Comparison of ENCODE assay signal across 1 cellular context in genomic region chr10:114664127-114664526, GRCh38.
TF ChIP-seq lines count a peak whose summit lies in the region.

No MANE protein-coding gene starts in this region.

TF ChIP-seq in HepG2, 621 proteins besides CTCF, POLR2A, EP300 and RAD21:
- TF ChIP-seq ZNF589 (CRISPR knock-in tag; conservative IDR thresholded peaks at IDR 0.05) (no peak), PHF20 (CRISPR knock-in tag; IDR thresholded peaks at IDR 0.05) (no peak), ZNF580 (CRISPR knock-in tag; IDR thresholded peaks at IDR 0.05; ENCODE audit: borderline replicate concordance, low read depth) (no peak), ASH2L (IDR thresholded peaks at IDR 0.05; ENCODE audit: insufficient read length, low read depth, low read length) (no peak), ZNF766 (CRISPR knock-in tag; IDR thresholded peaks at IDR 0.05; ENCODE audit: borderline replicate concordance) (no peak), ZNF577 (CRISPR knock-in tag; IDR thresholded peaks at IDR 0.05; ENCODE audit: borderline replicate concordance, low read depth) (no peak), RNF2 (conservative IDR thresholded peaks at IDR 0.05; ENCODE audit: low read depth) (no peak), BHLHE40 (IDR thresholded peaks at IDR 0.05; ENCODE audit: low read length) (no peak), FOXC1 (CRISPR knock-in tag; IDR thresholded peaks at IDR 0.05; ENCODE audit: borderline replicate concordance) (no peak), HDAC2 (CRISPR knock-in tag; IDR thresholded peaks at IDR 0.05) (no peak), SMAD9 (CRISPR knock-in tag; IDR thresholded peaks at IDR 0.05) (no peak), JARID2 (CRISPR knock-in tag; IDR thresholded peaks at IDR 0.05; ENCODE audit: insufficient replicate concordance) (no peak), TCF7L2 (IDR thresholded peaks at IDR 0.05; ENCODE audit: low read depth, low read length) (no peak), EZH2 (conservative IDR thresholded peaks at IDR 0.05; ENCODE audit: low read depth, low read length) (no peak), NFIC (IDR thresholded peaks at IDR 0.05; ENCODE audit: low read length) (no peak), KMT2A (CRISPR knock-in tag; IDR thresholded peaks at IDR 0.05) (no peak)
- TF ChIP-seq, protein P1, sequence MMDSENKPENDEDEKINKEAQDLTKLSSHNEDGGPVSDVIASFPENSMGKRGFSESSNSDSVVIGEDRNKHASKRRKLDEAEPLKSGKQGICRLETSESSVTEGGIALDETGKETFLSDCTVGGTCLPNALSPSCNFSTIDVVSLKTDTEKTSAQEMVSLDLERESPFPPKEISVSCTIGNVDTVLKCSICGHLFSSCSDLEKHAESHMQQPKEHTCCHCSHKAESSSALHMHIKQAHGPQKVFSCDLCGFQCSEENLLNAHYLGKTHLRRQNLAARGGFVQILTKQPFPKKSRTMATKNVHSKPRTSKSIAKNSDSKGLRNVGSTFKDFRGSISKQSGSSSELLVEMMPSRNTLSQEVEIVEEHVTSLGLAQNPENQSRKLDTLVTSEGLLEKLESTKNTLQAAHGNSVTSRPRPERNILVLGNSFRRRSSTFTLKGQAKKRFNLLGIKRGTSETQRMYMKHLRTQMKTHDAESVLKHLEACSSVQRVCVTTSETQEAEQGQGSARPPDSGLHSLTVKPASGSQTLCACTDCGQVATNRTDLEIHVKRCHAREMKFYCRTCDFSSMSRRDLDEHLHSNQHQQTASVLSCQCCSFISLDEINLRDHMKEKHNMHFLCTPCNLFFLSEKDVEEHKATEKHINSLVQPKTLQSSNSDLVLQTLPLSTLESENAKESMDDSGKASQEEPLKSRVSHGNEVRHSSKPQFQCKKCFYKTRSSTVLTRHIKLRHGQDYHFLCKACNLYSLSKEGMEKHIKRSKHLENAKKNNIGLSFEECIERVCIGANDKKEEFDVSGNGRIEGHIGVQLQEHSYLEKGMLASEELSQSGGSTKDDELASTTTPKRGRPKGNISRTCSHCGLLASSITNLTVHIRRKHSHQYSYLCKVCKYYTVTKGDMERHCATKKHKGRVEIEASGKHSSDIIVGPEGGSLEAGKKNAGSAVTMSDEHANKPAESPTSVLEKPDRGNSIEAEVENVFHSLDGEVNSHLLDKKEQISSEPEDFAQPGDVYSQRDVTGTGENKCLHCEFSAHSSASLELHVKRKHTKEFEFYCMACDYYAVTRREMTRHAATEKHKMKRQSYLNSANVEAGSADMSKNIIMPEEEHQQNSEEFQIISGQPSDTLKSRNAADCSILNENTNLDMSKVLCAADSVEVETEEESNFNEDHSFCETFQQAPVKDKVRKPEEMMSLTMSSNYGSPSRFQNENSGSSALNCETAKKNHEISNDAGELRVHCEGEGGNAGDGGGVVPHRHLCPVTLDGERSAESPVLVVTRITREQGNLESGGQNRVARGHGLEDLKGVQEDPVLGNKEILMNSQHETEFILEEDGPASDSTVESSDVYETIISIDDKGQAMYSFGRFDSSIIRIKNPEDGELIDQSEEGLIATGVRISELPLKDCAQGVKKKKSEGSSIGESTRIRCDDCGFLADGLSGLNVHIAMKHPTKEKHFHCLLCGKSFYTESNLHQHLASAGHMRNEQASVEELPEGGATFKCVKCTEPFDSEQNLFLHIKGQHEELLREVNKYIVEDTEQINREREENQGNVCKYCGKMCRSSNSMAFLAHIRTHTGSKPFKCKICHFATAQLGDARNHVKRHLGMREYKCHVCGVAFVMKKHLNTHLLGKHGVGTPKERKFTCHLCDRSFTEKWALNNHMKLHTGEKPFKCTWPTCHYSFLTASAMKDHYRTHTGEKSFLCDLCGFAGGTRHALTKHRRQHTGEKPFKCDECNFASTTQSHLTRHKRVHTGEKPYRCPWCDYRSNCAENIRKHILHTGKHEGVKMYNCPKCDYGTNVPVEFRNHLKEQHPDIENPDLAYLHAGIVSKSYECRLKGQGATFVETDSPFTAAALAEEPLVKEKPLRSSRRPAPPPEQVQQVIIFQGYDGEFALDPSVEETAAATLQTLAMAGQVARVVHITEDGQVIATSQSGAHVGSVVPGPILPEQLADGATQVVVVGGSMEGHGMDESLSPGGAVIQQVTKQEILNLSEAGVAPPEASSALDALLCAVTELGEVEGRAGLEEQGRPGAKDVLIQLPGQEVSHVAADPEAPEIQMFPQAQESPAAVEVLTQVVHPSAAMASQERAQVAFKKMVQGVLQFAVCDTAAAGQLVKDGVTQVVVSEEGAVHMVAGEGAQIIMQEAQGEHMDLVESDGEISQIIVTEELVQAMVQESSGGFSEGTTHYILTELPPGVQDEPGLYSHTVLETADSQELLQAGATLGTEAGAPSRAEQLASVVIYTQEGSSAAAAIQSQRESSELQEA (CRISPR knock-in tag; IDR thresholded peaks at IDR 0.05; ENCODE audit: not compliant biosample characterization) = no peak
- TF ChIP-seq, protein P2, sequence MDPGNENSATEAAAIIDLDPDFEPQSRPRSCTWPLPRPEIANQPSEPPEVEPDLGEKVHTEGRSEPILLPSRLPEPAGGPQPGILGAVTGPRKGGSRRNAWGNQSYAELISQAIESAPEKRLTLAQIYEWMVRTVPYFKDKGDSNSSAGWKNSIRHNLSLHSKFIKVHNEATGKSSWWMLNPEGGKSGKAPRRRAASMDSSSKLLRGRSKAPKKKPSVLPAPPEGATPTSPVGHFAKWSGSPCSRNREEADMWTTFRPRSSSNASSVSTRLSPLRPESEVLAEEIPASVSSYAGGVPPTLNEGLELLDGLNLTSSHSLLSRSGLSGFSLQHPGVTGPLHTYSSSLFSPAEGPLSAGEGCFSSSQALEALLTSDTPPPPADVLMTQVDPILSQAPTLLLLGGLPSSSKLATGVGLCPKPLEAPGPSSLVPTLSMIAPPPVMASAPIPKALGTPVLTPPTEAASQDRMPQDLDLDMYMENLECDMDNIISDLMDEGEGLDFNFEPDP (CRISPR knock-in tag; conservative IDR thresholded peaks at IDR 0.05) = no peak
- TF ChIP-seq, protein P3, sequence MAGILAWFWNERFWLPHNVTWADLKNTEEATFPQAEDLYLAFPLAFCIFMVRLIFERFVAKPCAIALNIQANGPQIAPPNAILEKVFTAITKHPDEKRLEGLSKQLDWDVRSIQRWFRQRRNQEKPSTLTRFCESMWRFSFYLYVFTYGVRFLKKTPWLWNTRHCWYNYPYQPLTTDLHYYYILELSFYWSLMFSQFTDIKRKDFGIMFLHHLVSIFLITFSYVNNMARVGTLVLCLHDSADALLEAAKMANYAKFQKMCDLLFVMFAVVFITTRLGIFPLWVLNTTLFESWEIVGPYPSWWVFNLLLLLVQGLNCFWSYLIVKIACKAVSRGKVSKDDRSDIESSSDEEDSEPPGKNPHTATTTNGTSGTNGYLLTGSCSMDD (CRISPR knock-in tag; IDR thresholded peaks at IDR 0.05) = no peak
- TF ChIP-seq, protein P4, sequence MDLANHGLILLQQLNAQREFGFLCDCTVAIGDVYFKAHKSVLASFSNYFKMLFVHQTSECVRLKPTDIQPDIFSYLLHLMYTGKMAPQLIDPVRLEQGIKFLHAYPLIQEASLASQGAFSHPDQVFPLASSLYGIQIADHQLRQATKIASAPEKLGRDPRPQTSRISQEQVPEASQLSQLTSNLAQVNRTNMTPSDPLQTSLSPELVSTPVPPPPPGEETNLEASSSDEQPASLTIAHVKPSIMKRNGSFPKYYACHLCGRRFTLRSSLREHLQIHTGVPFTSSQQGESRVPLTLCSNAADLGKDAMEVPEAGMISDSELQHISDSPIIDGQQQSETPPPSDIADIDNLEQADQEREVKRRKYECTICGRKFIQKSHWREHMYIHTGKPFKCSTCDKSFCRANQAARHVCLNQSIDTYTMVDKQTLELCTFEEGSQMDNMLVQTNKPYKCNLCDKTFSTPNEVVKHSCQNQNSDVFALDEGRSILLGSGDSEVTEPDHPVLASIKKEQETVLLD (CRISPR knock-in tag; IDR thresholded peaks at IDR 0.05; ENCODE audit: low read depth) = no peak
